In the genomic region with DNA sequence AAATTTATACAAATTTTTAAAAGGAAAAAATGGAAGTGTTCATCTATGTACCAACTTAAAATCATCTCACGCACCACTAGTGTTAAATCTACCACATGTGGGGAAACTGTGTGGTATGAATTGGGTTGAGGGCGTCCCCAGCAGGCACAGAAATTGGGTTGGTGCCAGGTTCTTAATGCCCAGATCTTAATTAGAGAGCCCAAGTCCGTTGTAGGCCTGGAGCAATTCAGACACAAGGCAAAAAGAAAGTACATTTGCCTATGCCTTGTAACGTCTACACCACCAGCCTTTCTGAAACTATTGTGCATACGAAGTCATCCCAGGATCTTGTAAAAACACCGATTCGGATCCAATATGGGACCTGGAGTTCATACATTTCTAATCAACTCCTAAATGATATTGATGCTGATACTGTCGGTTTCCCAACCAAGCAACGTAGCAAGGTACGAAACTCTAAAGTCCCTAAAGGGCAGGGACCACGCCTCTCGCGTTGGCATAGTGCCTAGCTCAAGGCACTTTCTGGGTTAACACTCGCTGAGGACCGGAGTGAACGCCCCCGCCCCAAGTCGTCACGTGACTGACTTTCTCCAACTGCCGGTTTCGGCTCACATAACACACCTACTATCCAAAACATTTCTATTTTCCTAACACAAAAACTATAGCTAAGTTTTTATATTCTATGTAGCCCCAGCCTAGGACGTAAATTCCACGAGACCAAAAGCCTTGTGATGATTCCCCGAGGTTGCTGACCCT, we compare ENCODE assay signal across 8 cellular contexts. TPM values are rescaled to one million over a fixed set of nuclear protein-coding genes. Genes with fewer than 3 reads are reported as not detected.
DNase-seq lines count a peak whose midpoint lies in the region; ATAC-seq and TF ChIP-seq lines count a peak whose summit lies in the region.

No MANE protein-coding gene starts in this region.

- no peaks in the 10 kb centered on the region for H3K9me3 Mint-ChIP-seq in CD4-positive, CD25-positive, alpha-beta regulatory T cell
- no peaks in the 10 kb centered on the region for H3K9me3 Mint-ChIP-seq in natural killer cell

- H3K27ac ChIP-seq in CD4-positive, CD25-positive, alpha-beta regulatory T cell (ENCODE audit: insufficient read depth, low read length, poor library complexity, severe bottlenecking) = peak overlapping the region; percentile 99

- no peaks in the 10 kb centered on the region for H3K27me3 ChIP-seq in CD4-positive, CD25-positive, alpha-beta regulatory T cell (ENCODE audit: control insufficient read depth, insufficient read depth, low read length)

- H3K27me3 Mint-ChIP-seq in CD4-positive, CD25-positive, alpha-beta regulatory T cell = no peaks in the 10 kb centered on the region
- H3K27me3 Mint-ChIP-seq in natural killer cell (ENCODE audit: low read depth in 2 of 2) = no peaks in the 10 kb centered on the region

- peaks cover 15% of the 10 kb centered on the region for H3K36me3 Mint-ChIP-seq in CD4-positive, CD25-positive, alpha-beta regulatory T cell
- H3K36me3 Mint-ChIP-seq in natural killer cell = no peaks in the 10 kb centered on the region

- peaks cover 17 to 80% (median 44%) of the 10 kb centered on the region in 4 donors for H3K4me1 Mint-ChIP-seq in CD4-positive, CD25-positive, alpha-beta regulatory T cell
- peaks cover 40 to 49% of the 10 kb centered on the region in 2 donors for H3K4me1 Mint-ChIP-seq in natural killer cell

- intact Hi-C loops in natural killer cell (cut with micrococcal nuclease) = no loop called here

- peak overlapping the region; percentile 99 to 100 (median 100) for H3K27ac Mint-ChIP-seq in CD4-positive, CD25-positive, alpha-beta regulatory T cell
- peak overlapping the region; percentile 99 for H3K27ac Mint-ChIP-seq in natural killer cell

- peaks cover 4% of the 10 kb centered on the region for H3K36me3 ChIP-seq in CD4-positive, CD25-positive, alpha-beta regulatory T cell (ENCODE audit: control insufficient read depth, insufficient read depth, low read length)

- peak overlapping the region; percentile 98 for H3K4me3 ChIP-seq in CD4-positive, CD25-positive, alpha-beta regulatory T cell (ENCODE audit: low read depth, low read length)

- TF ChIP-seq CTCF in natural killer cell (IDR thresholded peaks at IDR 0.05) = no peak

- peak; percentile 75 to 88 (median 82) for DNase-seq in CD4-positive, CD25-positive, alpha-beta regulatory T cell
- peak; percentile 46 for DNase-seq in HPDE6-E6E7 (ENCODE audit: extremely low spot score)
- DNase-seq in OCI-M2 (lab: John Stamatoyannopoulos, UW; ENCODE audit: unreplicated experiment) = peak; percentile 47
- DNase-seq in activated T-helper 1 cell treated with Interleukin-2 at 50 U/mL for 16 hours (ENCODE audit: low read depth) = peak; percentile 52
- peak; percentile 53 for DNase-seq in fibroblast of gingiva (ENCODE audit: low read depth)
- DNase-seq in natural killer cell = peak; percentile 64
- peak; percentile 83 for DNase-seq in stimulated activated naive CD8-positive, alpha-beta T cell treated with anti-CD3 and anti-CD28 coated beads, Interleukin-15, Interleukin-2, amounts not matched to agents 100 U/mL and 50 U/mL, for 24 hours

- H3K4me1 ChIP-seq in CD4-positive, CD25-positive, alpha-beta regulatory T cell (ENCODE audit: control insufficient read depth, insufficient read depth, low read length, poor library complexity, severe bottlenecking) = peaks cover 59% of the 10 kb centered on the region

- peak; percentile 48 to 49 for ATAC-seq in CD4-positive, CD25-positive, alpha-beta regulatory T cell (ENCODE audit: low read depth in 2 of 2)
- ATAC-seq in GM19438 (IDR thresholded peaks at IDR 0.05; ENCODE audit: low read depth, unreplicated experiment) = peak; percentile 29
- peak; percentile 46 to 67 (median 53) for ATAC-seq in natural killer cell
- peak; percentile 60 for ATAC-seq in stimulated activated naive CD8-positive, alpha-beta T cell treated with anti-CD3 and anti-CD28 coated beads, Interleukin-15, Interleukin-2, amounts not matched to agents 100 U/mL and 50 U/mL, for 24 hours

- no peaks in the 10 kb centered on the region for H3K9me3 ChIP-seq in CD4-positive, CD25-positive, alpha-beta regulatory T cell (ENCODE audit: control insufficient read depth in 2 of 2, low read length in 2 of 2)

- H3K4me3 Mint-ChIP-seq in CD4-positive, CD25-positive, alpha-beta regulatory T cell = peak overlapping the region; percentile 96 to 100 (median 100)
- peak overlapping the region; percentile 98 for H3K4me3 Mint-ChIP-seq in natural killer cell

RNA-seq across cellular contexts. Expression of a gene that starts 0.9 kb away (rescaled TPM):
- 217 TPM for total RNA-seq in CD4-positive, CD25-positive, alpha-beta regulatory T cell
- polyA plus RNA-seq in CD4-positive, CD25-positive, alpha-beta regulatory T cell = 100 to 1,000 TPM; 164 to 218 (median 194) TPM
- 100 to 1,000 TPM; 162 to 177 (median 177) TPM for total RNA-seq in natural killer cell

RNA-seq across cellular contexts. Expression of a gene that starts 48.7 kb away (rescaled TPM):
- total RNA-seq in CD4-positive, CD25-positive, alpha-beta regulatory T cell = not detected
- polyA plus RNA-seq in CD4-positive, CD25-positive, alpha-beta regulatory T cell = under 1 TPM in 2 of 4 donors, not detected in 2; 0.22 to 0.28 TPM
- total RNA-seq in natural killer cell = not detected

RNA-seq across cellular contexts. Expression of a gene that starts 55.7 kb away (rescaled TPM):
- total RNA-seq in CD4-positive, CD25-positive, alpha-beta regulatory T cell = 13.1 TPM
- 1 to 10 TPM; 3.9 to 5.2 (median 4.1) TPM for polyA plus RNA-seq in CD4-positive, CD25-positive, alpha-beta regulatory T cell
- 10 to 100 TPM in 1 of 3 donors, 1 to 10 TPM in 2; 8.6 to 10.3 (median 9.3) TPM for total RNA-seq in natural killer cell

Comparison
In these comparisons a context has a peak if more than half of its experiments do, and no peak if none do; other contexts are left out.
1. Peak in every context shown above with its lines: DNase-seq, ATAC-seq, H3K4me3 ChIP-seq and H3K27ac ChIP-seq.